ENCODE assay signal across 8 cellular contexts in the genomic region with DNA sequence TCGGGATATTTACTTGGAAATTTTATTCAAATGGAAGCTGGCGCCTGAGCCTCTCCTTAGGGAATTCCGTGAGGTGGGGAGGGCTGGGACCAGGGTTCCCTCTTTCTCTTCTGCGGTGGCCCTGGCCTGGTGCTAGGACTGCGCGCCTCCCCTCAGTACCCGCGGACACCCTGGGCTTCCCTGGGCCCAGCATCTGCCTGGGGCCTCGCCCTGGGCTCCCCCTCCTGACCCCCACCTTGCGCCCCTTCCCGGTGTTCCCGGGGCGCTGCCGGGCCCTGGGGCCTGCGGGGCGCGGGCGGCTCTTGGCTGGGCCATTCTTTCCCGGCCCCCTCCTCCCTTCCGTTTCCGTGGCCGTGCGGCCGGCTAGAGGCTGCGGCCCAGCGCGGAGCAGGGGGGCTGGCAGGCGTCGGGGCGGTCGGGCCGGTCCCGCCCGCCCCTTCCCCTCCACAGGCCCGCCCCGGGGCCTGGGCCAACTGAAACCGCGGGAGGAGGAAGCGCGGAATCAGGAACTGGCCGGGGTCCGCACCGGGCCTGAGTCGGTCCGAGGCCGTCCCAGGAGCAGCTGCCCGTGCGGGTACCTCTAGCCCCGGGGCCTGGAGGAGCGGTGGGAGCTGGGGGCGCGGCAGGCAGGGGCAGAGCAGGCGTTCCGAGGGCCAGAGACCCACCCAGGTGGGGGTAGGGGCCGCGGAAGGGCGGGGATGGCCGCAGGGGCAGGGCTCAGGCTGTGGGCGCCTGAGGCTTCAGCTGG. TPM values are rescaled to one million over a fixed set of nuclear protein-coding genes. Genes with fewer than 3 reads are reported as not detected.
DNase-seq lines count a peak whose midpoint lies in the region; ATAC-seq, FAIRE-seq and TF ChIP-seq lines count a peak whose summit lies in the region.

TSS of gene FES (plus strand) at position 534 of the 748 bp plus-strand sequence. CDS start 542 bp downstream, outside the sequence.

- ATAC-seq in HG03280 (IDR thresholded peaks at IDR 0.05; ENCODE audit: unreplicated experiment) = no peak

- no peaks in the 10 kb centered on the region for H3K9me3 ChIP-seq in esophagus muscularis mucosa
- H3K9me3 ChIP-seq in muscle layer of duodenum (ENCODE audit: control insufficient read depth in 1 of 2, low read length in 2 of 2) = no peaks in the 10 kb centered on the region

- CTCF ChIA-PET in RWPE1 (lab: Yijun Ruan, JAX) = interaction anchor here (0.5 to 3.8 kb wide), 2 partner anchors 124 to 236 kb away, joined by 3 to 35 read pairs; no protein-coding TSS in a partner anchor

- 3% methylated on average over 10 of the region's 59 CpGs for WGBS in esophagus muscularis mucosa

- peaks cover 32 to 59% (median 53%) of the 10 kb centered on the region in 4 donors for H3K36me3 ChIP-seq in esophagus muscularis mucosa
- peaks cover 18 to 53% of the 10 kb centered on the region in 2 donors for H3K36me3 ChIP-seq in muscle layer of duodenum (ENCODE audit: control insufficient read depth in 1 of 2, insufficient read depth in 2 of 2, low read length in 2 of 2)

- DNase-seq in RWPE1 (ENCODE audit: low spot score) = no peak
- no peak for DNase-seq in esophagus muscularis mucosa (ENCODE audit: extremely low spot score)
- DNase-seq in DMS79 (lab: John Stamatoyannopoulos, UW) = no peak
- DNase-seq in DMS153 (lab: John Stamatoyannopoulos, UW) = no peak
- no peak for DNase-seq in urothelium cell line (ENCODE audit: low spot score)

- peak; percentile 17 for TF ChIP-seq POLR2A in esophagus muscularis mucosa (IDR thresholded peaks at IDR 0.05; ENCODE audit: low read depth)

- no peak for TF ChIP-seq EP300 in esophagus muscularis mucosa (IDR thresholded peaks at IDR 0.05)

- H3K4me3 ChIP-seq in GM12875 (ENCODE audit: low read depth, low read length) = peak within 1 kb of the TSS; percentile 76
- H3K4me3 ChIP-seq in esophagus muscularis mucosa = peak within 1 kb of the TSS; percentile 59 to 71 (median 64)
- H3K4me3 ChIP-seq in muscle layer of duodenum (ENCODE audit: low read depth in 1 of 2, low read length in 2 of 2) = peak within 1 kb of the TSS; percentile 57 to 68

- FAIRE-seq in urothelium cell line (lab: Jason Lieb, UNC) = no peak

- TF ChIP-seq CTCF in GM12875 (IDR thresholded peaks at IDR 0.05; ENCODE audit: borderline replicate concordance, insufficient read depth, low read depth, low read length) = no peak
- TF ChIP-seq CTCF in RWPE1 (conservative IDR thresholded peaks at IDR 0.05; ENCODE audit: low read depth) = no peak
- TF ChIP-seq CTCF in esophagus muscularis mucosa (IDR thresholded peaks at IDR 0.05) = peak in 1 of 3 experiments; percentile 8

- POLR2A ChIA-PET in RWPE1 (lab: Yijun Ruan, JAX; ENCODE audit: low non-redundant PET) = no interaction called here

- intact Hi-C loops in esophagus muscularis mucosa (cut with DNase I) = no loop called here

- no peaks in the 10 kb centered on the region for H3K27me3 ChIP-seq in esophagus muscularis mucosa
- H3K27me3 ChIP-seq in muscle layer of duodenum (ENCODE audit: low read depth, low read length) = no peaks in the 10 kb centered on the region

- H3K4me1 ChIP-seq in esophagus muscularis mucosa (peaks cover 32 to 50% (median 48%) of the 10 kb centered on the region in 4 donors), muscle layer of duodenum (ENCODE audit: control insufficient read depth in 1 of 2, insufficient read depth in 2 of 2, low read length in 2 of 2) (peaks cover 10 to 26% of the 10 kb centered on the region in 2 donors)

- H3K27ac ChIP-seq in RWPE1 (peak within 1 kb of the TSS; percentile 52), esophagus muscularis mucosa (replicated peaks in 1 of 4) (peak within 1 kb of the TSS; percentile 90 to 93 (median 92)), muscle layer of duodenum (ENCODE audit: low read length) (peak within 1 kb of the TSS; percentile 87)

RNA-seq across cellular contexts. Expression of gene FES, which starts in this region (rescaled TPM):
- total RNA-seq in esophagus muscularis mucosa = 10 to 100 TPM; 26.1 to 41.9 (median 34.0) TPM
